In genomic region chr17:4857347-4857746, GRCh38 we compare ENCODE assay signal across 1 cellular context. TPM values are rescaled to one million over a fixed set of nuclear protein-coding genes. Genes with fewer than 3 reads are reported as not detected.
"Had no signal": no experiment of that assay in that cellular context is flagged by ENCODE, and none has a peak within 500 bp of the region (broad histone marks: within the 10 kb centered on the region; RNA-seq: fewer than 3 reads in every experiment).

No MANE protein-coding gene starts in this region.

RNA-seq across cellular contexts. Expression of gene CHRNE, which starts 45.6 kb away (rescaled TPM):
- total RNA-seq: myocyte had no signal
